22 cellular contexts compared by ENCODE assay signal in genomic region chr10:82949816-82950575, GRCh38.
DNase-seq lines count a peak whose midpoint lies in the region; ATAC-seq, FAIRE-seq and TF ChIP-seq lines count a peak whose summit lies in the region.
"Had no signal": no experiment of that assay in that cellular context is flagged by ENCODE, and none has a peak within 500 bp of the region (broad histone marks: within the 10 kb centered on the region; RNA-seq: fewer than 3 reads in every experiment).

No MANE protein-coding gene starts in this region.

- H3K4me2 ChIP-seq in MM.1S (ENCODE audit: low read depth, low read length) (peak overlapping the region; percentile 16; the same call in 1 of the 2 replicates), GM12878 (ENCODE audit: control insufficient read depth, insufficient read depth) (no peak overlapping the region)
- H3K4me2 ChIP-seq: A549; BLaER1 treated with 17β-estradiol and CSF1 and Interleukin-3, amounts not matched to agents 10 nM and 100 nM had no signal

- H3K27ac Mint-ChIP-seq in naive thymus-derived CD8-positive, alpha-beta T cell = no peak overlapping the region
- H3K27ac Mint-ChIP-seq: B cell; CD4-positive, alpha-beta T cell; CD8-positive, alpha-beta T cell had no signal

- RAD21 ChIA-PET in GM12878 (lab: Charles Lee; ENCODE audit: unreplicated experiment) = interaction anchor here (1.0 to 1.3 kb wide), 3 partner anchors 10 to 153 kb away, joined by 4 to 5 read pairs (median 4); no protein-coding TSS in a partner anchor

- ATAC-seq in GM12878 = peak; percentile 70
- no peak for ATAC-seq in naive thymus-derived CD8-positive, alpha-beta T cell
- ATAC-seq: A549; CD8-positive, alpha-beta T cell had no signal

- no peaks in the 10 kb centered on the region for H3K9me2 ChIP-seq in MM.1S (replicated peaks; ENCODE audit: insufficient read depth, low read length)

- H3K36me3 ChIP-seq in MM.1S (replicated peaks; ENCODE audit: insufficient read depth, low read length) (no peaks in the 10 kb centered on the region), GM12878 (ENCODE audit: control insufficient read depth in 2 of 2, insufficient read depth in 2 of 2, low read length in 1 of 2) (no peaks in the 10 kb centered on the region)
- H3K36me3 ChIP-seq: BLaER1 treated with 17β-estradiol and CSF1 and Interleukin-3, amounts not matched to agents 10 nM and 100 nM had no signal

- no peaks in the 10 kb centered on the region for H3F3A ChIP-seq in MM.1S (ENCODE audit: insufficient read depth, low read length)

- TF ChIP-seq CTCF in GM12865 (IDR thresholded peaks at IDR 0.05; ENCODE audit: insufficient read depth, low read depth, low read length, missing control alignments) (no peak), MM.1S (IDR thresholded peaks at IDR 0.05; ENCODE audit: low read length) (no peak), GM12878 (IDR thresholded peaks at IDR 0.05 in 2 of 3, conservative IDR thresholded peaks at IDR 0.05 in 1 of 3; ENCODE audit: control insufficient read depth in 2 of 3, extremely low read depth in 1 of 3, insufficient read depth in 1 of 3, low read depth in 3 of 3, low read length in 3 of 3) (no peak)

- 7% methylated on average over 2 of the region's 2 CpGs for WGBS in GM12878 (ENCODE audit: insufficient coverage, insufficient replicate concordance, low lambda C conversion rate, missing lambda C conversion rate)

- H3K36me3 Mint-ChIP-seq in naive thymus-derived CD8-positive, alpha-beta T cell = peaks cover 0 to 4% (median 0%) of the 10 kb centered on the region in 3 donors
- H3K36me3 Mint-ChIP-seq: CD8-positive, alpha-beta T cell had no signal

- H3K27me3 Mint-ChIP-seq in naive thymus-derived CD8-positive, alpha-beta T cell = no peaks in the 10 kb centered on the region
- H3K27me3 Mint-ChIP-seq: B cell; CD4-positive, alpha-beta T cell had no signal

- H3K27me3 ChIP-seq in MM.1S (replicated peaks; ENCODE audit: insufficient read depth, low read length) (no peaks in the 10 kb centered on the region), GM12878 (replicated peaks in 1 of 2; ENCODE audit: control insufficient read depth in 2 of 2, insufficient read depth in 2 of 2, low read length in 1 of 2) (no peaks in the 10 kb centered on the region)
- H3K27me3 ChIP-seq: BLaER1 treated with 17β-estradiol and CSF1 and Interleukin-3, amounts not matched to agents 10 nM and 100 nM had no signal

- H3K4me1 ChIP-seq in MM.1S (ENCODE audit: low read length) (no peaks in the 10 kb centered on the region), GM12878 (ENCODE audit: control insufficient read depth, insufficient read depth, low read length) (no peaks in the 10 kb centered on the region)
- H3K4me1 ChIP-seq: A549; BLaER1 treated with 17β-estradiol and CSF1 and Interleukin-3, amounts not matched to agents 10 nM and 100 nM; Caco-2 had no signal

- intact Hi-C loops in GM12878 (cut with micrococcal nuclease; ENCODE audit: unreplicated experiment) = no loop called here
- intact Hi-C loops in cardiac septum (cut with DNase I) = no loop called here

- DNase-seq in GM12865 (ENCODE audit: low read depth) (peak; percentile 39), MM.1S (no peak), GM12878 (ENCODE audit: low read depth, low spot score) (no peak), NCI-H187 (lab: John Stamatoyannopoulos, UW) (no peak), cardiac septum (ENCODE audit: low spot score) (no peak)
- DNase-seq in naive thymus-derived CD8-positive, alpha-beta T cell = no peak
- DNase-seq: AML-193; Caco-2; Calu3; CD4-positive, alpha-beta T cell; CD8-positive, alpha-beta T cell; DMS79 treated with DMSO at 0.1 percent for 48 hours; GF-D8 had no signal

- H3K9me3 ChIP-seq in MM.1S (replicated peaks; ENCODE audit: insufficient read depth, low read length) = no peaks in the 10 kb centered on the region
- no peaks in the 10 kb centered on the region; the same call in 2 of the 3 replicates for H3K9me3 ChIP-seq in GM12878 (replicated peaks; ENCODE audit: control insufficient read depth, insufficient read depth, low read length)

- H4K20me1 ChIP-seq in MM.1S (ENCODE audit: insufficient read depth, low read length) = no peaks in the 10 kb centered on the region
- H4K20me1 ChIP-seq in GM12878 (ENCODE audit: control insufficient read depth, insufficient read depth) = no peaks in the 10 kb centered on the region
- H4K20me1 ChIP-seq: BLaER1 treated with 17β-estradiol and CSF1 and Interleukin-3, amounts not matched to agents 10 nM and 100 nM had no signal

- POLR2A ChIA-PET in GM12878 (lab: Charles Lee) = no interaction called here
- POLR2A ChIA-PET in naive thymus-derived CD8-positive, alpha-beta T cell (lab: Charles Lee) = no interaction called here

- no peak overlapping the region for H3K4me3 ChIP-seq in GM12865 (ENCODE audit: low read depth, low read length)
- H3K4me3 ChIP-seq in MM.1S (ENCODE audit: low read length) = no peak overlapping the region
- H3K4me3 ChIP-seq in GM12878 = no peak overlapping the region
- H3K4me3 ChIP-seq: A549; BLaER1 treated with 17β-estradiol and CSF1 and Interleukin-3, amounts not matched to agents 10 nM and 100 nM had no signal

- H3K9ac ChIP-seq in MM.1S (ENCODE audit: low read length) (no peak overlapping the region), GM12878 (ENCODE audit: control insufficient read depth, insufficient read depth, low read length) (no peak overlapping the region)
- H3K9ac ChIP-seq: BLaER1 treated with 17β-estradiol and CSF1 and Interleukin-3, amounts not matched to agents 10 nM and 100 nM had no signal

- BruUV-seq in GM12878 (replicated peaks; lab: Mats Ljungman, UMichigan) = no TSS peak

- no peak overlapping the region for H3K4me3 Mint-ChIP-seq in naive thymus-derived CD8-positive, alpha-beta T cell
- H3K4me3 Mint-ChIP-seq: B cell; CD4-positive, alpha-beta T cell; CD8-positive, alpha-beta T cell had no signal

- no peak for FAIRE-seq in GM12878 (lab: Jason Lieb, UNC)
- FAIRE-seq: A549, D721Med, G401.6, GM12891, GM19239 had no signal

- H3K27ac ChIP-seq in MM.1S (ENCODE audit: low read length) (no peak overlapping the region; the same call in 1 of the 2 replicates), GM12878 (ENCODE audit: control insufficient read depth, insufficient read depth) (no peak overlapping the region)
- H3K27ac ChIP-seq: 22Rv1; A549; BLaER1 treated with 17β-estradiol and CSF1 and Interleukin-3, amounts not matched to agents 10 nM and 100 nM; C4-2B had no signal

- no peaks in the 10 kb centered on the region for H3K79me2 ChIP-seq in MM.1S (ENCODE audit: low read length)
- no peaks in the 10 kb centered on the region for H3K79me2 ChIP-seq in GM12878 (ENCODE audit: control insufficient read depth, insufficient read depth, low read length)

- no peaks in the 10 kb centered on the region for H3K4me1 Mint-ChIP-seq in naive thymus-derived CD8-positive, alpha-beta T cell
- H3K4me1 Mint-ChIP-seq: B cell had no signal

- no peak for TF ChIP-seq EP300 in GM12878 (IDR thresholded peaks at IDR 0.05; ENCODE audit: borderline replicate concordance in 1 of 2, control insufficient read depth in 1 of 2, low read depth in 2 of 2, low read length in 2 of 2)

- H2AFZ ChIP-seq in MM.1S (ENCODE audit: low read length) (no peak overlapping the region), GM12878 (ENCODE audit: control insufficient read depth, low read depth, low read length) (no peak overlapping the region)

- no peak for TF ChIP-seq POLR2A in GM12878 (IDR thresholded peaks at IDR 0.05; ENCODE audit: low read depth, low read length)

- CTCF ChIA-PET in GM12878 (lab: Yijun Ruan, JAX) = interaction anchor here (0.8 to 1.3 kb wide), 2 partner anchors 35 to 138 kb away, joined by 3 read pairs; no protein-coding TSS in a partner anchor

- no peak for TF ChIP-seq RAD21 in GM12878 (IDR thresholded peaks at IDR 0.05; ENCODE audit: insufficient read depth, low read depth, low read length)

- SMC1A ChIA-PET in GM12878 (lab: Charles Lee; ENCODE audit: uncharacterized antibody, unreplicated experiment) = interaction anchor here (0.9 to 2.0 kb wide), 4 partner anchors 9 to 35 kb away, joined by 3 to 6 read pairs (median 6); no protein-coding TSS in a partner anchor

- H3K9me3 Mint-ChIP-seq in naive thymus-derived CD8-positive, alpha-beta T cell = peaks cover 0 to 25% (median 6%) of the 10 kb centered on the region in 9 donors
- H3K9me3 Mint-ChIP-seq: CD4-positive, alpha-beta T cell had no signal

- in situ Hi-C loops in GM12878 (cut with MboI) = no loop called here

TF ChIP-seq in GM12878, 131 proteins besides CTCF, POLR2A, EP300 and RAD21:
- TF ChIP-seq FOS (IDR thresholded peaks at IDR 0.05; ENCODE audit: borderline replicate concordance, extremely low read depth, insufficient read length) (no peak), RUNX3 (IDR thresholded peaks at IDR 0.05; ENCODE audit: low read length) (0 out of 2 replicates have a peak, but pooled peaks have one; percentile 11)
